Comparison of ENCODE assay signal across 16 cellular contexts in genomic region chr6:163826668-163827067, GRCh38.
A peak's percentile ranks its signal among the peaks of the same experiment; 100 is the strongest.
DNase-seq lines count a peak whose midpoint lies in the region; ATAC-seq, FAIRE-seq and TF ChIP-seq lines count a peak whose summit lies in the region.
"Had no signal": no experiment of that assay in that cellular context is flagged by ENCODE, and none has a peak within 500 bp of the region (broad histone marks: within the 10 kb centered on the region; RNA-seq: fewer than 3 reads in every experiment).

No MANE protein-coding gene starts in this region.

- DNase-seq in H7 (peak; percentile 2), K562 (ENCODE audit: extremely low read depth in 1 of 4, low spot score in 3 of 4) (no peak), psoas muscle (no peak), right atrium auricular region (ENCODE audit: low spot score) (no peak), type B pancreatic cell (ENCODE audit: extremely low spot score, unreplicated experiment) (no peak), NOMO-1 (lab: John Stamatoyannopoulos, UW; ENCODE audit: unreplicated experiment in 2 of 2) (no peak)
- DNase-seq: C1 segment of cervical spinal cord; Calu3; CD4-positive, alpha-beta T cell; DMS 273 treated with DMSO at 0.1 percent for 48 hours had no signal

- H3K4me1 ChIP-seq in K562 (replicated peaks in 1 of 2; ENCODE audit: control insufficient read depth in 2 of 2, insufficient read depth in 2 of 2, low read length in 2 of 2): no peaks in the 10 kb centered on the region; a peak in 1 of 5 replicates
- peaks cover 23% of the 10 kb centered on the region for H3K4me1 ChIP-seq in psoas muscle
- H3K4me1 ChIP-seq in right atrium auricular region: peaks cover 0 to 3% of the 10 kb centered on the region in 2 donors

- intact Hi-C loops in K562 (cut with micrococcal nuclease): no loop called here
- intact Hi-C loops in psoas muscle (cut with DNase I): loop anchor here in 1 of 2 donors (10.0 kb wide), 1 partner anchor 278 kb away; no protein-coding TSS in a partner anchor

- H3K27ac ChIP-seq in K562 (ENCODE audit: extremely low read depth, low read depth, low read length) (no peak overlapping the region), psoas muscle (no peak overlapping the region), right atrium auricular region (no peak overlapping the region)
- H3K27ac ChIP-seq: HL-60 had no signal

- no peaks in the 10 kb centered on the region for H3K79me2 ChIP-seq in K562 (ENCODE audit: control insufficient read depth, insufficient read depth, low read length)

- POLR2A ChIA-PET in K562 (lab: Yijun Ruan, JAX): no interaction called here

- H3K27me3 Mint-ChIP-seq in type B pancreatic cell: peaks cover 19% of the 10 kb centered on the region

- no peak overlapping the region for H2AFZ ChIP-seq in K562 (ENCODE audit: low read depth, low read length)

- H3K27ac Mint-ChIP-seq in type B pancreatic cell: no peak overlapping the region
- H3K27ac Mint-ChIP-seq: B cell; CD4-positive, alpha-beta T cell had no signal

- peaks cover 7% of the 10 kb centered on the region for H3K4me1 Mint-ChIP-seq in type B pancreatic cell (ENCODE audit: unreplicated experiment)
- H3K4me1 Mint-ChIP-seq: B cell had no signal

- ATAC-seq in K562 (peak; percentile 34), esophagus mucosa (peak; percentile 91), psoas muscle (peak in 3 of 4 donors; percentile 50 to 64 (median 56)), HG03159 (IDR thresholded peaks at IDR 0.05; ENCODE audit: unreplicated experiment) (no peak)
- ATAC-seq: HCT116 had no signal

- TF ChIP-seq RAD21 in K562 (CRISPR knock-in tag; conservative IDR thresholded peaks at IDR 0.05 in 1 of 2, IDR thresholded peaks at IDR 0.05 in 1 of 2): no peak

- no peak for TF ChIP-seq POLR2A in K562 (conservative IDR thresholded peaks at IDR 0.05)

- no peak overlapping the region for H3K4me3 Mint-ChIP-seq in type B pancreatic cell
- H3K4me3 Mint-ChIP-seq: B cell; CD4-positive, alpha-beta T cell had no signal

- H3K27me3 ChIP-seq in H7 (ENCODE audit: control insufficient read depth, insufficient read depth, low read length) (no peaks in the 10 kb centered on the region), K562 (ENCODE audit: control insufficient read depth in 2 of 2, insufficient read depth in 2 of 2, low read length in 2 of 2) (peaks cover 44 to 68% of the 10 kb centered on the region in 2 experiments), psoas muscle (ENCODE audit: insufficient read depth in 3 of 3, low read length in 2 of 3) (no peaks in the 10 kb centered on the region), right atrium auricular region (no peaks in the 10 kb centered on the region)

- no peak for TF ChIP-seq EP300 in K562 (IDR thresholded peaks at IDR 0.05; ENCODE audit: low read length)

- 1% methylated on average over 7 of the region's 7 CpGs for WGBS in K562 (ENCODE audit: insufficient coverage, low coverage, missing lambda C conversion rate)
- 69 to 90% (median 70%) methylated on average over 7 of the region's 7 CpGs for whole genome bisulfite sequencing in psoas muscle, 3 donors

- in situ Hi-C loops in K562 (cut with MboI): no loop called here

- H3K36me3 ChIP-seq in H7 (replicated peaks; ENCODE audit: control insufficient read depth, insufficient read depth, low read length) (no peaks in the 10 kb centered on the region), K562 (ENCODE audit: control insufficient read depth, insufficient read depth, low read length) (no peaks in the 10 kb centered on the region), psoas muscle (ENCODE audit: insufficient read depth in 1 of 2, low read depth in 1 of 2) (no peaks in the 10 kb centered on the region), right atrium auricular region (no peaks in the 10 kb centered on the region)

- no TSS peak for BruUV-seq in K562 (replicated peaks; lab: Mats Ljungman, UMichigan)

- H3K36me3 Mint-ChIP-seq in type B pancreatic cell: no peaks in the 10 kb centered on the region

- H3K9me1 ChIP-seq in K562 (ENCODE audit: control insufficient read depth, insufficient read depth, low read length): no peaks in the 10 kb centered on the region

- no peak overlapping the region for H3K9ac ChIP-seq in K562 (ENCODE audit: insufficient read depth in 1 of 2, low read depth in 2 of 2, low read length in 2 of 2)

- TF ChIP-seq CTCF in K562 (IDR thresholded peaks at IDR 0.05 in 2 of 3, conservative IDR thresholded peaks at IDR 0.05 in 1 of 3; ENCODE audit: insufficient read depth in 2 of 3, low read depth in 1 of 3, low read length in 3 of 3): no peak
- no peak for TF ChIP-seq CTCF in psoas muscle (IDR thresholded peaks at IDR 0.05)
- TF ChIP-seq CTCF in right atrium auricular region (IDR thresholded peaks at IDR 0.05): no peak
- no peak for TF ChIP-seq CTCF in type B pancreatic cell (conservative IDR thresholded peaks at IDR 0.05)

- FAIRE-seq in K562 (lab: Jason Lieb, UNC): no peak
- FAIRE-seq: A204.1 had no signal

- H4K20me1 ChIP-seq in K562 (replicated peaks; ENCODE audit: control insufficient read depth, insufficient read depth, low read length): no peaks in the 10 kb centered on the region

- peaks cover 4% of the 10 kb centered on the region for H3K9me3 Mint-ChIP-seq in type B pancreatic cell
- H3K9me3 Mint-ChIP-seq: CD4-positive, alpha-beta T cell had no signal

- H3K4me3 ChIP-seq in H7 (ENCODE audit: insufficient read depth, low read depth, low read length) (no peak overlapping the region), K562 (no peak overlapping the region), psoas muscle (no peak overlapping the region), right atrium auricular region (no peak overlapping the region)

- no peaks in the 10 kb centered on the region for H3K9me3 ChIP-seq in K562 (replicated peaks; ENCODE audit: control insufficient read depth, insufficient read depth, low read depth, low read length)
- no peaks in the 10 kb centered on the region for H3K9me3 ChIP-seq in psoas muscle
- peaks cover 0 to 5% of the 10 kb centered on the region in 2 donors for H3K9me3 ChIP-seq in right atrium auricular region

- no peak overlapping the region for H3K4me2 ChIP-seq in K562 (ENCODE audit: insufficient read depth, low read length)

- CTCF ChIA-PET in K562 (lab: Yijun Ruan, JAX; ENCODE audit: low intra/inter-chr PET ratio): no interaction called here

TF ChIP-seq in K562, 482 proteins besides CTCF, POLR2A, EP300 and RAD21:
- TF ChIP-seq MAFG (tag; conservative IDR thresholded peaks at IDR 0.05): peak; percentile 25
- TF ChIP-seq NFE2 (IDR thresholded peaks at IDR 0.05; ENCODE audit: low read depth): 0 out of 2 replicates have a peak, but pooled peaks have one; percentile 14
- TF ChIP-seq ZNF174 (CRISPR knock-in tag; IDR thresholded peaks at IDR 0.05): no peak
